ENCODE assay signal across 21 cellular contexts in genomic region chr5:122095158-122095557, GRCh38. TPM values are rescaled to one million over a fixed set of nuclear protein-coding genes. Genes with fewer than 3 reads are reported as not detected.
"Had no signal": no experiment of that assay in that cellular context is flagged by ENCODE, and none has a peak within 500 bp of the region (broad histone marks: within the 10 kb centered on the region; RNA-seq: fewer than 3 reads in every experiment).

No MANE protein-coding gene starts in this region.

- H3K4me1 ChIP-seq: breast epithelium had no signal

- DNase-seq: activated CD4-positive, alpha-beta T cell treated with anti-CD3 and anti-CD28 coated beads for 48 hours; activated CD4-positive, alpha-beta T cell treated with anti-CD3 and anti-CD28 coated beads, Interleukin-2, amount 50 U/mL, for 4 hours; activated CD4-positive, CD25-positive, alpha-beta regulatory T cell treated with anti-CD3 and anti-CD28 coated beads, Interleukin-2, amount 50 U/mL, for 72 hours; activated CD8-positive, alpha-beta memory T cell treated with anti-CD3 and anti-CD28 coated beads, Interleukin-2, amount 50 U/mL, for 48 hours; activated CD8-positive, alpha-beta T cell treated with anti-CD3 and anti-CD28 coated beads, Interleukin-2, amount 10 ng/mL, durations not matched to agents 7 days and 5 days; activated naive CD4-positive, alpha-beta T cell treated with anti-CD3 and anti-CD28 coated beads, Interleukin-2, amount 50 U/mL, for 16 hours; activated naive CD8-positive, alpha-beta T cell treated with anti-CD3 and anti-CD28 coated beads, Interleukin-2, amount 10 ng/mL, durations not matched to agents 7 days and 5 days; activated T-cell treated with anti-CD3 and anti-CD28 coated beads, Interleukin-2, amount 50 U/mL, for 1 hour; aorta; caudate nucleus; Kasumi-1; MV-4-11; NCI-H1092 treated with DMSO at 0.1 percent for 48 hours; NCI-H1417 treated with DMSO at 0.1 percent for 48 hours; NCI-H1694 treated with DMSO at 0.1 percent for 48 hours; NCI-H2029 treated with DMSO at 0.1 percent for 48 hours; NCI-H510A treated with DMSO at 0.1 percent for 48 hours; PC-3 had no signal

- H3K9me3 ChIP-seq: breast epithelium had no signal

- H3K4me3 ChIP-seq: breast epithelium, SK-N-MC had no signal

- H3K36me3 Mint-ChIP-seq: activated naive CD8-positive, alpha-beta T cell treated with anti-CD3 and anti-CD28 coated beads, Interleukin-2, amount 10 ng/mL, durations not matched to agents 7 days and 5 days had no signal

- H3K36me3 ChIP-seq: breast epithelium had no signal

- H3K27ac Mint-ChIP-seq: activated CD8-positive, alpha-beta T cell treated with anti-CD3 and anti-CD28 coated beads, Interleukin-2, amount 10 ng/mL, durations not matched to agents 7 days and 5 days; activated naive CD8-positive, alpha-beta T cell treated with anti-CD3 and anti-CD28 coated beads, Interleukin-2, amount 10 ng/mL, durations not matched to agents 7 days and 5 days; T-helper 1 cell treated with Interleukin-12 subunit alpha and Interleukin-12 subunit beta and Interleukin-4 antibody, amounts not matched to agents 30 μg/mL and 1 μg/mL, for 36 hours had no signal

- H3K9me3 Mint-ChIP-seq: activated naive CD8-positive, alpha-beta T cell treated with anti-CD3 and anti-CD28 coated beads, Interleukin-2, amount 10 ng/mL, durations not matched to agents 7 days and 5 days; T-helper 1 cell treated with Interleukin-12 subunit alpha and Interleukin-12 subunit beta and Interleukin-4 antibody, amounts not matched to agents 30 μg/mL and 1 μg/mL, for 36 hours had no signal

- ATAC-seq: activated CD8-positive, alpha-beta T cell treated with anti-CD3 and anti-CD28 coated beads, Interleukin-2, amount 10 ng/mL, durations not matched to agents 7 days and 5 days; PC-3 had no signal

- H3K4me1 Mint-ChIP-seq: activated naive CD8-positive, alpha-beta T cell treated with anti-CD3 and anti-CD28 coated beads, Interleukin-2, amount 10 ng/mL, durations not matched to agents 7 days and 5 days had no signal

- H3K4me3 Mint-ChIP-seq: activated CD8-positive, alpha-beta T cell treated with anti-CD3 and anti-CD28 coated beads, Interleukin-2, amount 10 ng/mL, durations not matched to agents 7 days and 5 days; activated naive CD8-positive, alpha-beta T cell treated with anti-CD3 and anti-CD28 coated beads, Interleukin-2, amount 10 ng/mL, durations not matched to agents 7 days and 5 days; T-helper 1 cell treated with Interleukin-12 subunit alpha and Interleukin-12 subunit beta and Interleukin-4 antibody, amounts not matched to agents 30 μg/mL and 1 μg/mL, for 36 hours had no signal

- H3K27ac ChIP-seq: breast epithelium, SK-N-MC had no signal

- H3K27me3 ChIP-seq: breast epithelium had no signal

RNA-seq across cellular contexts. Expression of gene LOX, which starts 17.1 kb away (rescaled TPM):
- total RNA-seq: activated CD8-positive, alpha-beta T cell treated with anti-CD3 and anti-CD28 coated beads, Interleukin-2, amount 10 ng/mL, durations not matched to agents 7 days and 5 days; activated naive CD8-positive, alpha-beta T cell treated with anti-CD3 and anti-CD28 coated beads, Interleukin-2, amount 10 ng/mL, durations not matched to agents 7 days and 5 days had no signal

RNA-seq across cellular contexts. Expression of gene ZNF474, which starts 34.2 kb away (rescaled TPM):
- total RNA-seq: activated CD8-positive, alpha-beta T cell treated with anti-CD3 and anti-CD28 coated beads, Interleukin-2, amount 10 ng/mL, durations not matched to agents 7 days and 5 days had no signal
